28 cellular contexts compared by ENCODE assay signal in the genomic region with DNA sequence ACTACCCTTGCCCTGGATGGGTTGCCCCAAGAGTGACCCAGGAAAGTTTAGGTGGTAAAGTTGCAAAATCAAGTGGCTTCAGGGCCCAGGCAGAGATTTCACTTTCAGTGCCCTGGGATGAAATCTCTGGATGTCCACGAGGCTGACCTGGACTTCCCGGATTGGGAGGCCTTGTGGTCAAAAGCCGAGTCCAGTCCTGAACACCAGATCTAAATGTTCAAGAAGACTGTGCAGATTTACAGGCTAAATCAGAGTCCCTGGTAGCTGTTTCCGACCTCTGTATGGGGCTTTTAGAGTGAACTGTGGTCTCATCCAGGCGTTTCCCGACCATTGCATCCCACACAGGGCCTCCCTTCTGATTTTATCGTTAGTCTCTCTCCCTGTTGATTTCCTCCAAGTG.
DNase-seq lines count a peak whose midpoint lies in the region; ATAC-seq and TF ChIP-seq lines count a peak whose summit lies in the region.
"Had no signal": no experiment of that assay in that cellular context is flagged by ENCODE, and none has a peak within 500 bp of the region (broad histone marks: within the 10 kb centered on the region; RNA-seq: fewer than 3 reads in every experiment).

No MANE protein-coding gene starts in this region.

- no peaks in the 10 kb centered on the region for H3K9me2 ChIP-seq in hepatocyte (replicated peaks; ENCODE audit: insufficient read depth)

- no peaks in the 10 kb centered on the region for H3K79me2 ChIP-seq in hepatocyte

- no peaks in the 10 kb centered on the region for H3K36me3 ChIP-seq in body of pancreas (replicated peaks in 1 of 2; ENCODE audit: insufficient read depth in 1 of 2, low read depth in 2 of 2)
- no peaks in the 10 kb centered on the region for H3K36me3 ChIP-seq in hepatocyte (replicated peaks; ENCODE audit: insufficient read depth, low read depth)
- H3K36me3 ChIP-seq in rectal smooth muscle tissue (ENCODE audit: control insufficient read depth, insufficient read depth, low read length): no peaks in the 10 kb centered on the region
- H3K36me3 ChIP-seq: BE2C, heart right ventricle, lower lobe of right lung, upper lobe of left lung had no signal

- H3K4me1 ChIP-seq in body of pancreas: peaks cover 25% of the 10 kb centered on the region
- peaks cover 23% of the 10 kb centered on the region for H3K4me1 ChIP-seq in hepatocyte (ENCODE audit: insufficient read depth)
- H3K4me1 ChIP-seq in rectal smooth muscle tissue (ENCODE audit: control insufficient read depth, insufficient read depth, low read length): peaks cover 10% of the 10 kb centered on the region
- H3K4me1 ChIP-seq: A549 had no signal

- no peak overlapping the region for H3K9ac ChIP-seq in rectal smooth muscle tissue (ENCODE audit: low read length)

- peak overlapping the region; percentile 74 for H3K27ac ChIP-seq in C4-2B
- peak overlapping the region; percentile 20 to 70 (median 60) for H3K27ac ChIP-seq in body of pancreas
- peak overlapping the region; percentile 4 for H3K27ac ChIP-seq in hepatocyte
- H3K27ac ChIP-seq in rectal smooth muscle tissue (ENCODE audit: low read depth, low read length): peak overlapping the region; percentile 60
- H3K27ac ChIP-seq: A549, heart right ventricle, HL-60, lower lobe of right lung had no signal

- no peak overlapping the region for H3K4me2 ChIP-seq in hepatocyte
- H3K4me2 ChIP-seq: A549 had no signal

- no peaks in the 10 kb centered on the region for H3K27me3 ChIP-seq in body of pancreas
- H3K27me3 ChIP-seq in hepatocyte: no peaks in the 10 kb centered on the region
- H3K27me3 ChIP-seq in rectal smooth muscle tissue (ENCODE audit: control insufficient read depth, insufficient read depth, low read length): peaks cover 4% of the 10 kb centered on the region

- H3K9me3 ChIP-seq in body of pancreas (no peaks in the 10 kb centered on the region), hepatocyte (ENCODE audit: low read depth) (no peaks in the 10 kb centered on the region)
- H3K9me3 ChIP-seq: BE2C, heart right ventricle, lower lobe of right lung, upper lobe of left lung had no signal

- intact Hi-C loops in body of pancreas (cut with DNase I): no loop called here

- DNase-seq in body of pancreas: no peak
- no peak for DNase-seq in hepatocyte (ENCODE audit: low spot score)
- no peak for DNase-seq in activated naive CD4-positive, alpha-beta T cell (lab: John Stamatoyannopoulos, UW)
- DNase-seq in GM19238 (ENCODE audit: insufficient read length, low spot score): no peak
- DNase-seq: activated B cell treated with CpG ODN at 0.5 μM for 24 hours; activated CD8-positive, alpha-beta T cell treated with anti-CD3 and anti-CD28 coated beads for 36 hours; activated naive CD4-positive, alpha-beta T cell treated with anti-CD3 and anti-CD28 coated beads for 36 hours; activated T-cell treated with anti-CD3 and anti-CD28 coated beads, Interleukin-2, amount 50 U/mL, for 1 hour; BE2C; cerebellar nuclear complex; effector CD8-positive, alpha-beta T cell; heart right ventricle; immature natural killer cell; IMR-90; lower lobe of right lung; naive B cell; NCI-H1417; NCI-H510A treated with DMSO at 0.1 percent for 48 hours; stimulated activated CD4-positive, alpha-beta T cell treated with anti-CD3 and anti-CD28 coated beads, Interleukin-1b, Interleukin-23, amount 100 ng/mL, for 48 hours; stimulated activated naive B cell treated with anti-CD40 and anti-IgM and Interleukin-4, amounts not matched to agents 10 μg/mL and 1 μg/mL and 100 μg/mL, for 72 hours; T-helper 9 cell had no signal

- ATAC-seq in body of pancreas: no peak
- no peak for ATAC-seq in HG03280 (IDR thresholded peaks at IDR 0.05; ENCODE audit: unreplicated experiment)
- ATAC-seq in HG03565 (IDR thresholded peaks at IDR 0.05; ENCODE audit: unreplicated experiment): no peak
- ATAC-seq: A549; activated CD8-positive, alpha-beta T cell treated with anti-CD3 and anti-CD28 coated beads for 36 hours; stimulated activated naive B cell treated with anti-CD40 and anti-IgM and Interleukin-4, amounts not matched to agents 10 μg/mL and 1 μg/mL and 100 μg/mL, for 72 hours had no signal

- no peak for TF ChIP-seq POLR2A in body of pancreas (IDR thresholded peaks at IDR 0.05)

- 70 to 80% methylated on average over 4 to 7 of the region's 7 CpGs for WGBS in body of pancreas, 2 donors
- WGBS in hepatocyte (ENCODE audit: low lambda C conversion rate, missing lambda C conversion rate): 68% methylated on average over 7 of the region's 7 CpGs

- H3K4me3 ChIP-seq in body of pancreas (no peak overlapping the region), hepatocyte (no peak overlapping the region), rectal smooth muscle tissue (ENCODE audit: low read length) (no peak overlapping the region)
- H3K4me3 ChIP-seq: A549, heart right ventricle, lower lobe of right lung, upper lobe of left lung had no signal

- H2AFZ ChIP-seq in hepatocyte: no peak overlapping the region

- TF ChIP-seq CTCF in C4-2B (conservative IDR thresholded peaks at IDR 0.05) (no peak), body of pancreas (IDR thresholded peaks at IDR 0.05) (no peak), hepatocyte (IDR thresholded peaks at IDR 0.05; ENCODE audit: poor library complexity) (no peak)

- H4K20me1 ChIP-seq in hepatocyte (ENCODE audit: insufficient read depth, poor library complexity, severe bottlenecking): no peaks in the 10 kb centered on the region

Comparison
In these comparisons a context has a peak if more than half of its experiments do, and no peak if none do; other contexts are left out.
1. H3K27ac ChIP-seq: peak in every context shown above with its lines; median percentile 74 in C4-2B; 60 in body of pancreas; 60 in rectal smooth muscle tissue; 4 in hepatocyte.